24 cellular contexts compared by ENCODE assay signal in genomic region chr21:45522381-45522780, GRCh38.
"Had no signal": no experiment of that assay in that cellular context is flagged by ENCODE, and none has a peak within 500 bp of the region (broad histone marks: within the 10 kb centered on the region; RNA-seq: fewer than 3 reads in every experiment).

No MANE protein-coding gene starts in this region.

- H3K4me3 ChIP-seq: dorsolateral prefrontal cortex, gastrocnemius medialis, heart left ventricle, hepatocyte, lung, pancreas, right atrium auricular region, skin epidermis, stomach, thyroid gland had no signal

- H3K4me3 Mint-ChIP-seq: endodermal cell; memory B cell; naive thymus-derived CD4-positive, alpha-beta T cell; stimulated activated effector memory CD8-positive, alpha-beta T cell treated with anti-CD3 and anti-CD28 coated beads, Interleukin-12 subunit alpha, Interleukin-12 subunit beta, amount 100 ng/mL, for 72 hours; type B pancreatic cell had no signal

- DNase-seq: central memory CD4-positive, alpha-beta T cell; effector CD8-positive, alpha-beta T cell; endodermal cell; foreskin fibroblast; gastrocnemius medialis; midbrain; naive thymus-derived CD4-positive, alpha-beta T cell; stimulated activated CD4-positive, alpha-beta T cell treated with anti-CD3 and anti-CD28 coated beads, Interleukin-2, amount 100 ng/mL, for 24 hours; stimulated activated CD4-positive, alpha-beta T cell treated with anti-CD3 and anti-CD28 coated beads, Interleukin-4, amount 100 ng/mL, for 24 hours; stimulated activated naive CD4-positive, alpha-beta T cell treated with Interleukin-2 at 50 U/mL for 16 hours; stomach had no signal

- H3K27me3 Mint-ChIP-seq: memory B cell; naive thymus-derived CD4-positive, alpha-beta T cell; progenitor cell of endocrine pancreas; type B pancreatic cell had no signal

- H3K36me3 ChIP-seq: pancreas, right atrium auricular region, thyroid gland had no signal

- H3K9me3 ChIP-seq: pancreas, thyroid gland had no signal

- H3K27ac ChIP-seq: dorsolateral prefrontal cortex, epithelial cell of prostate, gastrocnemius medialis, heart left ventricle, hepatocyte, pancreas, right atrium auricular region, skin epidermis, stomach, thyroid gland had no signal

- H3K27me3 ChIP-seq: dorsolateral prefrontal cortex, gastrocnemius medialis, heart left ventricle, hepatocyte, pancreas, right atrium auricular region, stomach, thyroid gland had no signal

- H3K4me1 ChIP-seq: gastrocnemius medialis had no signal

- H3K27ac Mint-ChIP-seq: endodermal cell; memory B cell; naive thymus-derived CD4-positive, alpha-beta T cell; progenitor cell of endocrine pancreas had no signal

- H3K4me1 Mint-ChIP-seq: endodermal cell had no signal
